ENCODE assay signal across 11 cellular contexts in genomic region chr4:68359508-68359907, GRCh38. TPM values are rescaled to one million over a fixed set of nuclear protein-coding genes. Genes with fewer than 3 reads are reported as not detected.
A peak's percentile ranks its signal among the peaks of the same experiment; 100 is the strongest.
DNase-seq lines count a peak whose midpoint lies in the region; ATAC-seq and TF ChIP-seq lines count a peak whose summit lies in the region.
"Had no signal": no experiment of that assay in that cellular context is flagged by ENCODE, and none has a peak within 500 bp of the region (broad histone marks: within the 10 kb centered on the region; RNA-seq: fewer than 3 reads in every experiment).

No MANE protein-coding gene starts in this region.

- no peaks in the 10 kb centered on the region for H3K27me3 ChIP-seq in breast epithelium
- H3K27me3 ChIP-seq: spleen had no signal

- DNase-seq in MCF 10A (ENCODE audit: unreplicated experiment) (no peak), breast epithelium (ENCODE audit: low spot score in 2 of 2) (no peak), OCI-M1 (lab: John Stamatoyannopoulos, UW) (peak; percentile 71), cerebellum (ENCODE audit: low spot score) (no peak), RWPE1 (ENCODE audit: low spot score) (no peak), HuH-7 (ENCODE audit: low spot score) (no peak), occipital lobe (lab: John Stamatoyannopoulos, UW) (no peak)
- DNase-seq: kidney, spleen had no signal

- H3K27ac ChIP-seq in breast epithelium (no peak overlapping the region), RWPE1 (no peak overlapping the region)
- H3K27ac ChIP-seq: spleen had no signal

- no peaks in the 10 kb centered on the region for H3K9me3 ChIP-seq in breast epithelium
- H3K9me3 ChIP-seq: HAP-1, spleen had no signal

- peaks cover 5% of the 10 kb centered on the region for H3K9me3 Mint-ChIP-seq in MCF 10A (ENCODE audit: unreplicated experiment)

- H3K4me3 ChIP-seq in breast epithelium = no peak overlapping the region
- H3K4me3 ChIP-seq: HAP-1, spleen had no signal

- no peak overlapping the region for H3K4me3 Mint-ChIP-seq in MCF 10A (ENCODE audit: unreplicated experiment)

- TF ChIP-seq CTCF in MCF 10A (IDR thresholded peaks at IDR 0.05; ENCODE audit: unreplicated experiment) (no peak), breast epithelium (IDR thresholded peaks at IDR 0.05) (no peak), RWPE1 (conservative IDR thresholded peaks at IDR 0.05; ENCODE audit: low read depth) (no peak)

- POLR2A ChIA-PET in MCF 10A (lab: Yijun Ruan, JAX) (interaction anchor here (0.6 to 8.0 kb wide), 2 partner anchors 11 to 847 kb away, joined by 3 to 136 read pairs; partner anchors contain the start of gene YTHDC1), RWPE1 (lab: Yijun Ruan, JAX; ENCODE audit: low non-redundant PET) (no interaction called here)

- intact Hi-C loops in MCF 10A (cut with micrococcal nuclease) = no loop called here
- intact Hi-C loops in breast epithelium (cut with DNase I; ENCODE audit: low total_unique reads) = no loop called here

- ATAC-seq in HG02884 (IDR thresholded peaks at IDR 0.05; ENCODE audit: unreplicated experiment) = peak; percentile 85

- TF ChIP-seq POLR2A in breast epithelium (IDR thresholded peaks at IDR 0.05) = no peak

- no peaks in the 10 kb centered on the region for H3K27me3 Mint-ChIP-seq in MCF 10A (ENCODE audit: insufficient read depth, unreplicated experiment)

- no peaks in the 10 kb centered on the region for H3K4me1 ChIP-seq in breast epithelium
- H3K4me1 ChIP-seq: HAP-1 had no signal

- H3K27ac Mint-ChIP-seq in MCF 10A (ENCODE audit: low read depth, unreplicated experiment) = peak overlapping the region; percentile 12

- H3K36me3 Mint-ChIP-seq in MCF 10A (ENCODE audit: insufficient read depth, unreplicated experiment) = peaks cover 6% of the 10 kb centered on the region

- CTCF ChIA-PET in MCF 10A (lab: Yijun Ruan, JAX) (interaction anchor here (1.6 kb wide), 1 partner anchor 16 kb away, joined by 10 read pairs; no protein-coding TSS in a partner anchor), RWPE1 (lab: Yijun Ruan, JAX) (no interaction called here)

- H3K4me1 Mint-ChIP-seq in MCF 10A (ENCODE audit: insufficient read depth, unreplicated experiment) = peaks cover 20% of the 10 kb centered on the region

- BruUV-seq in MCF 10A (replicated peaks; lab: Mats Ljungman, UMichigan) = no TSS peak

- H3K36me3 ChIP-seq in breast epithelium = no peaks in the 10 kb centered on the region
- H3K36me3 ChIP-seq: HAP-1, spleen had no signal

RNA-seq across cellular contexts. Expression of gene YTHDC1, which starts 9.6 kb away (rescaled TPM):
- 117 and 123 TPM in 2 replicates for total RNA-seq in MCF 10A (2022)
- total RNA-seq in breast epithelium = 100 to 1,000 TPM in 1 of 3 donors, 10 to 100 TPM in 2; 79.7 to 142 (median 80.3) TPM
- total RNA-seq in cerebellum = 96.5 TPM
- 103 TPM for total RNA-seq in occipital lobe
